In genomic region chr5:134091626-134092121, GRCh38 we compare ENCODE assay signal across 1 cellular context.
TF ChIP-seq lines count a peak whose summit lies in the region.

No MANE protein-coding gene starts in this region.

TF ChIP-seq in H1, 55 proteins besides CTCF, POLR2A, EP300 and RAD21:
- TF ChIP-seq BCL11A (IDR thresholded peaks at IDR 0.05; ENCODE audit: low read depth in 2 of 2, low read length in 2 of 2) (no peak), BACH1 (IDR thresholded peaks at IDR 0.05; ENCODE audit: low read length) (no peak), RBBP5 (IDR thresholded peaks at IDR 0.05; ENCODE audit: borderline replicate concordance, low read depth, low read length) (no peak), POLR2AphosphoS5 (IDR thresholded peaks at IDR 0.05; ENCODE audit: low read depth, low read length) (no peak), HDAC6 (IDR thresholded peaks at IDR 0.05; ENCODE audit: low read depth, low read length) (no peak), SRF (IDR thresholded peaks at IDR 0.05; ENCODE audit: low read depth, low read length) (no peak), CBX5 (IDR thresholded peaks at IDR 0.05; ENCODE audit: low read depth, low read length) (no peak), USF2 (IDR thresholded peaks at IDR 0.05; ENCODE audit: low read length) (no peak), TEAD4 (IDR thresholded peaks at IDR 0.05; ENCODE audit: low read depth, low read length) (no peak)
